Comparison of ENCODE assay signal across 15 cellular contexts in genomic region chr13:20994441-20994821, GRCh38.
"Had no signal": no experiment of that assay in that cellular context is flagged by ENCODE, and none has a peak within 500 bp of the region (broad histone marks: within the 10 kb centered on the region; RNA-seq: fewer than 3 reads in every experiment).

No MANE protein-coding gene starts in this region.

- H3K27me3 ChIP-seq: gastroesophageal sphincter, heart left ventricle, tibial nerve, vagina had no signal

- H3K27ac Mint-ChIP-seq: activated CD4-positive, alpha-beta T cell treated with anti-CD3 and anti-CD28 coated beads, Interleukin-2, amount 10 ng/mL, durations not matched to agents 24 days and 14 days; activated CD8-positive, alpha-beta T cell treated with anti-CD3 and anti-CD28 coated beads for 36 hours; activated naive CD4-positive, alpha-beta T cell treated with anti-CD3 and anti-CD28 coated beads, Interleukin-2, amount 10 ng/mL, durations not matched to agents 7 days and 5 days had no signal

- H3K9me3 ChIP-seq: gastroesophageal sphincter, heart left ventricle, prostate gland, tibial nerve, vagina had no signal

- H3K4me1 Mint-ChIP-seq: central memory CD8-positive, alpha-beta T cell had no signal

- H3K36me3 Mint-ChIP-seq: activated naive CD4-positive, alpha-beta T cell treated with anti-CD3 and anti-CD28 coated beads, Interleukin-2, amount 10 ng/mL, durations not matched to agents 7 days and 5 days had no signal

- H3K27ac ChIP-seq: gastroesophageal sphincter, heart left ventricle, prostate gland, vagina had no signal

- DNase-seq: activated CD4-positive, alpha-beta T cell treated with anti-CD3 and anti-CD28 coated beads, Interleukin-2, amount 10 ng/mL, durations not matched to agents 24 days and 14 days; activated CD8-positive, alpha-beta T cell treated with anti-CD3 and anti-CD28 coated beads for 36 hours; activated effector memory CD4-positive, alpha-beta T cell treated with Interleukin-2 at 50 U/mL for 16 hours; activated naive CD4-positive, alpha-beta T cell treated with anti-CD3 and anti-CD28 coated beads, Interleukin-2, amount 10 ng/mL, durations not matched to agents 7 days and 5 days; activated T-cell treated with anti-CD3 and anti-CD28 coated beads, Interleukin-2, amount 50 U/mL, for 1 hour; aorta; cortex of kidney; heart left ventricle; left ventricle myocardium superior; stimulated activated naive CD4-positive, alpha-beta T cell had no signal

- H3K4me1 ChIP-seq: prostate gland had no signal

- ATAC-seq: activated CD8-positive, alpha-beta T cell treated with anti-CD3 and anti-CD28 coated beads for 36 hours; gastroesophageal sphincter; left ventricle myocardium superior had no signal

- H3K4me3 ChIP-seq: gastroesophageal sphincter, heart left ventricle, prostate gland, tibial nerve, vagina had no signal

- H3K27me3 Mint-ChIP-seq: activated CD8-positive, alpha-beta T cell treated with anti-CD3 and anti-CD28 coated beads for 36 hours had no signal

- H3K9me3 Mint-ChIP-seq: activated CD4-positive, alpha-beta T cell treated with anti-CD3 and anti-CD28 coated beads, Interleukin-2, amount 10 ng/mL, durations not matched to agents 24 days and 14 days; activated CD8-positive, alpha-beta T cell treated with anti-CD3 and anti-CD28 coated beads for 36 hours; activated naive CD4-positive, alpha-beta T cell treated with anti-CD3 and anti-CD28 coated beads, Interleukin-2, amount 10 ng/mL, durations not matched to agents 7 days and 5 days; central memory CD8-positive, alpha-beta T cell had no signal

- H3K4me3 Mint-ChIP-seq: activated CD4-positive, alpha-beta T cell treated with anti-CD3 and anti-CD28 coated beads, Interleukin-2, amount 10 ng/mL, durations not matched to agents 24 days and 14 days; activated CD8-positive, alpha-beta T cell treated with anti-CD3 and anti-CD28 coated beads for 36 hours; activated naive CD4-positive, alpha-beta T cell treated with anti-CD3 and anti-CD28 coated beads, Interleukin-2, amount 10 ng/mL, durations not matched to agents 7 days and 5 days; central memory CD8-positive, alpha-beta T cell had no signal
